In genomic region chr20:10524643-10525042, GRCh38 we compare ENCODE assay signal across 10 cellular contexts.
DNase-seq lines count a peak whose midpoint lies in the region; TF ChIP-seq lines count a peak whose summit lies in the region.
"Had no signal": no experiment of that assay in that cellular context is flagged by ENCODE, and none has a peak within 500 bp of the region (broad histone marks: within the 10 kb centered on the region; RNA-seq: fewer than 3 reads in every experiment).

No MANE protein-coding gene starts in this region.

- H3K36me3 Mint-ChIP-seq in HFFc6 (ENCODE audit: low read depth) (0 out of 2 replicates have a peak, but pooled peaks cover 4% of the 10 kb centered on the region), osteocyte (ENCODE audit: unreplicated experiment) (peaks cover 3% of the 10 kb centered on the region)

- peaks cover 57% of the 10 kb centered on the region for H3K4me1 Mint-ChIP-seq in HFFc6 (ENCODE audit: low read depth)
- peaks cover 45% of the 10 kb centered on the region for H3K4me1 Mint-ChIP-seq in osteocyte (ENCODE audit: unreplicated experiment)

- TF ChIP-seq CTCF in HFFc6 (IDR thresholded peaks at IDR 0.05) (no peak), osteocyte (IDR thresholded peaks at IDR 0.05) (no peak)

- DNase-seq in HFFc6 (peak; percentile 32), NCI-H510A treated with DMSO at 0.1 percent for 48 hours (lab: John Stamatoyannopoulos, UW) (peak; percentile 81), dermis blood vessel endothelial cell (peak; percentile 77), osteocyte (ENCODE audit: extremely low spot score, unreplicated experiment) (no peak), UCSD-AML1 (lab: John Stamatoyannopoulos, UW; ENCODE audit: unreplicated experiment) (no peak), COLO668 (lab: John Stamatoyannopoulos, UW; ENCODE audit: unreplicated experiment) (no peak), amniotic stem cell (lab: John Stamatoyannopoulos, UW) (no peak)
- DNase-seq in activated naive CD4-positive, alpha-beta T cell treated with anti-CD3 and anti-CD28 coated beads, Interleukin-2, amount 50 U/mL, for 16 hours = no peak
- DNase-seq: activated CD4-positive, alpha-beta T cell treated with anti-CD3 and anti-CD28 coated beads for 48 hours; DND-41 had no signal

- H3K4me3 Mint-ChIP-seq in HFFc6 (no peak overlapping the region), osteocyte (ENCODE audit: unreplicated experiment) (no peak overlapping the region)

- H3K27ac Mint-ChIP-seq in HFFc6 (peak overlapping the region; percentile 32), osteocyte (ENCODE audit: unreplicated experiment) (peak overlapping the region; percentile 81)

- H3K27me3 Mint-ChIP-seq in HFFc6 (ENCODE audit: insufficient read depth) (no peaks in the 10 kb centered on the region; the same call in 1 of the 2 replicates), osteocyte (ENCODE audit: unreplicated experiment) (no peaks in the 10 kb centered on the region)

- no peaks in the 10 kb centered on the region for H3K9me3 Mint-ChIP-seq in HFFc6
- H3K9me3 Mint-ChIP-seq in osteocyte (ENCODE audit: unreplicated experiment) = no peaks in the 10 kb centered on the region

Comparison
In these comparisons a context has a peak if more than half of its experiments do, and no peak if none do; other contexts are left out.
1. DNase-seq: peak in HFFc6 (single experiment), NCI-H510A treated with DMSO at 0.1 percent for 48 hours (single experiment) and dermis blood vessel endothelial cell (single experiment); none in osteocyte (single experiment), UCSD-AML1 (single experiment), activated naive CD4-positive, alpha-beta T cell treated with anti-CD3 and anti-CD28 coated beads, Interleukin-2, amount 50 U/mL, for 16 hours (single experiment), COLO668 (single experiment) and amniotic stem cell (single experiment).